15 cellular contexts compared by ENCODE assay signal in the genomic region with DNA sequence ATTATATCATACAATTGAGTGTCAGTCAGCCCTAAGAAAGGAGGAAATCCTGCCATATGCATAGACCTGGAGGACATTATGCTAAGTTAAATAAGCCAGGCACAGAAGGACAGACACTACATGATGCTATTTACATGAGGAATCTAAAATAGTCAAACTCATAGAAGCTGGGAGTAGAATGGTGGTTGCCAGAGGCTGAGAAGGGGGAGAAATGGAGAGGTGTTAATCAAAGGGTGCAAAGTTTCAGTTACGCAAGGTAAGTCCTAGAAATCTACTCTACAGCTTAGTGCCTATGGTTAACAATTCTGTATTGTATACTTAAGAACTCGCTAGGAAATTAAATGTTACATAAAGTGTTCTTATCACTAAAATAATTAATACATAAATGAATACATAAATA.
"Had no signal": no experiment of that assay in that cellular context is flagged by ENCODE, and none has a peak within 500 bp of the region (broad histone marks: within the 10 kb centered on the region; RNA-seq: fewer than 3 reads in every experiment).

No MANE protein-coding gene starts in this region.

- H3K9me3 ChIP-seq: gastrocnemius medialis, transverse colon had no signal

- H3K27me3 ChIP-seq: gastrocnemius medialis, transverse colon had no signal

- H3K27ac ChIP-seq: gastrocnemius medialis, transverse colon had no signal

- H3K27me3 Mint-ChIP-seq: activated CD4-positive, alpha-beta memory T cell treated with anti-CD3 and anti-CD28 coated beads for 36 hours; activated naive CD4-positive, alpha-beta T cell treated with anti-CD3 and anti-CD28 coated beads, Interleukin-2, amount 50 U/mL, for 24 hours; brain had no signal

- ATAC-seq: gastrocnemius medialis; natural killer cell; stimulated activated effector memory CD8-positive, alpha-beta T cell treated with anti-CD3 and anti-CD28 coated beads, Interleukin-12 subunit alpha, Interleukin-12 subunit beta, amount 100 ng/mL, for 72 hours had no signal

- H3K36me3 ChIP-seq: gastrocnemius medialis, transverse colon had no signal

- H3K4me3 Mint-ChIP-seq: activated CD4-positive, alpha-beta memory T cell treated with anti-CD3 and anti-CD28 coated beads for 36 hours; activated naive CD4-positive, alpha-beta T cell treated with anti-CD3 and anti-CD28 coated beads, Interleukin-2, amount 50 U/mL, for 24 hours; brain; natural killer cell; stimulated activated effector memory CD8-positive, alpha-beta T cell treated with anti-CD3 and anti-CD28 coated beads, Interleukin-12 subunit alpha, Interleukin-12 subunit beta, amount 100 ng/mL, for 72 hours had no signal

- H3K36me3 Mint-ChIP-seq: brain, natural killer cell had no signal

- H3K4me3 ChIP-seq: gastrocnemius medialis, transverse colon had no signal

- H3K27ac Mint-ChIP-seq: activated CD4-positive, alpha-beta memory T cell treated with anti-CD3 and anti-CD28 coated beads for 36 hours; activated naive CD4-positive, alpha-beta T cell treated with anti-CD3 and anti-CD28 coated beads, Interleukin-2, amount 50 U/mL, for 24 hours; brain; natural killer cell; stimulated activated effector memory CD8-positive, alpha-beta T cell treated with anti-CD3 and anti-CD28 coated beads, Interleukin-12 subunit alpha, Interleukin-12 subunit beta, amount 100 ng/mL, for 72 hours had no signal

- H3K4me1 ChIP-seq: transverse colon had no signal

- H3K9me3 Mint-ChIP-seq: activated naive CD4-positive, alpha-beta T cell treated with anti-CD3 and anti-CD28 coated beads, Interleukin-2, amount 50 U/mL, for 24 hours; brain; natural killer cell; stimulated activated effector memory CD8-positive, alpha-beta T cell treated with anti-CD3 and anti-CD28 coated beads, Interleukin-12 subunit alpha, Interleukin-12 subunit beta, amount 100 ng/mL, for 72 hours had no signal

- DNase-seq: activated CD4-positive, alpha-beta memory T cell treated with anti-CD3 and anti-CD28 coated beads for 36 hours; activated CD4-positive, alpha-beta T cell treated with anti-CD3 and anti-CD28 coated beads for 48 hours; activated CD4-positive, CD25-positive, alpha-beta regulatory T cell; activated gamma-delta T cell treated with Interleukin-2 at 50 U/mL for 16 hours; aorta; central memory CD4-positive, alpha-beta T cell; effector CD8-positive, alpha-beta T cell; gastrocnemius medialis; midbrain; natural killer cell; stimulated activated CD4-positive, alpha-beta T cell treated with anti-CD3 and anti-CD28 coated beads, Interleukin-12 subunit alpha, Interleukin-12 subunit beta, amount 100 ng/mL, for 4 hours; transverse colon had no signal

- H3K4me1 Mint-ChIP-seq: activated naive CD4-positive, alpha-beta T cell treated with anti-CD3 and anti-CD28 coated beads, Interleukin-2, amount 50 U/mL, for 24 hours; brain had no signal
